ENCODE assay signal across 8 cellular contexts in genomic region chr1:224435318-224435763, GRCh38. TPM values are rescaled to one million over a fixed set of nuclear protein-coding genes. Genes with fewer than 3 reads are reported as not detected.
DNase-seq lines count a peak whose midpoint lies in the region; ATAC-seq, FAIRE-seq and TF ChIP-seq lines count a peak whose summit lies in the region.

No MANE protein-coding gene starts in this region.

- FAIRE-seq in D721Med (lab: Jason Lieb, UNC): no peak

- H3K4me3 Mint-ChIP-seq in CD4-positive, alpha-beta T cell: peak overlapping the region; percentile 99
- peak overlapping the region; percentile 95 for H3K4me3 Mint-ChIP-seq in nephron progenitor cell

- DNase-seq in CD4-positive, alpha-beta T cell: no peak
- DNase-seq in fibroblast of lung (ENCODE audit: low read depth in 2 of 2) (peak; percentile 79 to 90), nephron progenitor cell (no peak), D721Med (ENCODE audit: insufficient read length, low spot score) (no peak), posterior vena cava (ENCODE audit: low spot score) (no peak)

- CTCF ChIA-PET in CD4-positive, alpha-beta T cell (lab: Charles Lee): interaction anchor here (1.4 to 3.0 kb wide), 2 partner anchors 9 to 22 kb away, joined by 5 to 13 read pairs; no protein-coding TSS in a partner anchor

- H3K27me3 ChIP-seq in CD4-positive, alpha-beta T cell (ENCODE audit: control insufficient read depth, insufficient read depth, low read length): no peaks in the 10 kb centered on the region
- H3K27me3 ChIP-seq in fibroblast of lung (ENCODE audit: control insufficient read depth, insufficient read depth, low read length): no peaks in the 10 kb centered on the region

- peak overlapping the region; percentile 98 for H3K4me2 ChIP-seq in fibroblast of lung (ENCODE audit: extremely low read depth, insufficient read depth, low read length)

- no peaks in the 10 kb centered on the region for H3K9me3 Mint-ChIP-seq in CD4-positive, alpha-beta T cell
- no peaks in the 10 kb centered on the region for H3K9me3 Mint-ChIP-seq in nephron progenitor cell

- POLR2A ChIA-PET in CD4-positive, alpha-beta T cell (lab: Charles Lee): interaction anchor here (1.1 to 3.4 kb wide), 11 partner anchors 8 to 321 kb away, joined by 3 to 12 read pairs (median 7); partner anchors contain the start of genes DEGS1, FBXO28 and NVL

- H3K4me3 ChIP-seq in WI38 (ENCODE audit: low read depth, low read length) (peak overlapping the region; percentile 82), fibroblast of lung (replicated peaks in 1 of 4; ENCODE audit: control extremely low read depth in 1 of 4, insufficient read depth in 1 of 4, low read depth in 3 of 4, low read length in 4 of 4) (peak overlapping the region; percentile 66 to 86 (median 80))

- H3K36me3 ChIP-seq in fibroblast of lung (ENCODE audit: control insufficient read depth, insufficient read depth, low read length): no peaks in the 10 kb centered on the region

- H3K9me3 ChIP-seq in CD4-positive, alpha-beta T cell (ENCODE audit: control insufficient read depth, low read length): no peaks in the 10 kb centered on the region
- H3K9me3 ChIP-seq in fibroblast of lung (ENCODE audit: control insufficient read depth, insufficient read depth, low read depth, low read length): no peaks in the 10 kb centered on the region

- H3K27me3 Mint-ChIP-seq in CD4-positive, alpha-beta T cell: no peaks in the 10 kb centered on the region
- H3K27me3 Mint-ChIP-seq in nephron progenitor cell (ENCODE audit: low read depth, poor library complexity): no peaks in the 10 kb centered on the region

- H3K36me3 Mint-ChIP-seq in CD4-positive, alpha-beta T cell (ENCODE audit: low read depth): peaks cover 50% of the 10 kb centered on the region
- peaks cover 16% of the 10 kb centered on the region for H3K36me3 Mint-ChIP-seq in nephron progenitor cell (ENCODE audit: low read depth)

- TF ChIP-seq CTCF in CD4-positive, alpha-beta T cell (IDR thresholded peaks at IDR 0.05): no peak
- no peak for TF ChIP-seq CTCF in WI38 (IDR thresholded peaks at IDR 0.05; ENCODE audit: low read depth, low read length)
- TF ChIP-seq CTCF in fibroblast of lung (conservative IDR thresholded peaks at IDR 0.05 in 1 of 2, IDR thresholded peaks at IDR 0.05 in 1 of 2; ENCODE audit: low read depth in 1 of 2, low read length in 2 of 2): no peak
- TF ChIP-seq CTCF in nephron progenitor cell (IDR thresholded peaks at IDR 0.05): no peak
- no peak for TF ChIP-seq CTCF in D721Med (IDR thresholded peaks at IDR 0.05; ENCODE audit: insufficient read depth, missing control alignments)

- H4K20me1 ChIP-seq in fibroblast of lung (ENCODE audit: control insufficient read depth, extremely low read depth, insufficient read depth, low read length): peaks cover 7% of the 10 kb centered on the region

- ATAC-seq in CD4-positive, alpha-beta T cell (ENCODE audit: poor library complexity): peak; percentile 15
- ATAC-seq in GM19397 (IDR thresholded peaks at IDR 0.05; ENCODE audit: unreplicated experiment) (peak; percentile 2), HG03565 (IDR thresholded peaks at IDR 0.05; ENCODE audit: unreplicated experiment) (peak; percentile 3)

- H3K27ac Mint-ChIP-seq in CD4-positive, alpha-beta T cell: peak overlapping the region; percentile 100
- H3K27ac Mint-ChIP-seq in nephron progenitor cell: peak overlapping the region; percentile 98

- peak overlapping the region; percentile 86 for H3K9ac ChIP-seq in fibroblast of lung (ENCODE audit: insufficient read depth, low read length)

- H3K27ac ChIP-seq in CD4-positive, alpha-beta T cell (ENCODE audit: low read depth, low read length): peak overlapping the region; percentile 91
- H3K27ac ChIP-seq in fibroblast of lung (ENCODE audit: insufficient read depth, low read length): peak overlapping the region; percentile 98

- peaks cover 36% of the 10 kb centered on the region for H3K79me2 ChIP-seq in fibroblast of lung (ENCODE audit: control insufficient read depth, insufficient read depth, low read length)

- H3K4me1 ChIP-seq in fibroblast of lung (ENCODE audit: control insufficient read depth, extremely low read depth, insufficient read depth, low read length): peaks cover 9% of the 10 kb centered on the region

- intact Hi-C loops in CD4-positive, alpha-beta T cell (cut with DNase I, micrococcal nuclease): loop anchor here (1.0 to 10.0 kb wide), 5 partner anchors 21 to 1721 kb away; partner anchors contain the start of genes AIDA (in 1 of the 2), BROX (in 1 of the 2) and TP53BP2 (in 1 of the 2)
- intact Hi-C loops in posterior vena cava (cut with DNase I): no loop called here

- no peak overlapping the region for H2AFZ ChIP-seq in fibroblast of lung (ENCODE audit: low read length)

- peaks cover 56% of the 10 kb centered on the region for H3K4me1 Mint-ChIP-seq in CD4-positive, alpha-beta T cell (ENCODE audit: low read depth)
- peaks cover 52% of the 10 kb centered on the region for H3K4me1 Mint-ChIP-seq in nephron progenitor cell

RNA-seq across cellular contexts. Expression of gene WDR26, which starts 0.7 kb away (rescaled TPM):
- total RNA-seq in CD4-positive, alpha-beta T cell: 100 to 1,000 TPM; 173 to 176 TPM
- 56.5 and 83.4 TPM in 2 replicates for total RNA-seq in fibroblast of lung
- 61.5 and 70.4 TPM in 2 replicates for polyA plus RNA-seq in fibroblast of lung
- 60.8 and 66.5 TPM in 2 replicates for polyA plus RNA-seq in fibroblast of lung (2012)
- polyA minus RNA-seq in fibroblast of lung (ENCODE audit: low replicate concordance): 42.6 and 70.4 TPM in 2 replicates
- total RNA-seq in posterior vena cava: 10 to 100 TPM; 68.6 to 72.8 TPM

Comparison
In these comparisons a context has a peak if more than half of its experiments do, and no peak if none do; other contexts are left out.
1. DNase-seq: peak in fibroblast of lung (2 of 2); none in CD4-positive, alpha-beta T cell (0 of 10), nephron progenitor cell (single experiment), D721Med (single experiment) and posterior vena cava (single experiment).
2. intact Hi-C loops: an anchor here in CD4-positive, alpha-beta T cell (1.0 to 10.0 kb wide); none called in posterior vena cava.
3. Peak in every context shown above with its lines, with median percentiles within 50 percentile points of each other: ATAC-seq.